Comparison of ENCODE assay signal across 17 cellular contexts in the genomic region with DNA sequence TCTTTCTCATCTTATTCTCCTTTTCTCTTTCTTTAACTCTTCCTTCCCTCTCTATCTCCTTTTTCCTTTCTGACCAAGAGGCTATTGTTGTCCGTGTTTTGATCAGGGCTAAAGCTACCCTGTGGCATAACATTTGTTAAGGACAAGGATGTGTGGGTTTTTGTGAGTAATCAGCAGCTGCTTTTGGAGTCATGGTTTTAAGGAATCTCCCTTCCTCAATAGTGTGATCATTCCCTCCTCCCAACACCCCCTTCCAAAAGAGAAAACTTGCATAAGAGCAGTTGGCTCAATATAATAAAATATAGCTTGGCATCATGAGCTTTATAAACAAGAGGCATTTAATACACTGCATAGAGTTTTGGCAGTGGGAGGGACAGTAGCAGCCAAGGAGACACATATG.
DNase-seq lines count a peak whose midpoint lies in the region; FAIRE-seq and TF ChIP-seq lines count a peak whose summit lies in the region.
"Had no signal": no experiment of that assay in that cellular context is flagged by ENCODE, and none has a peak within 500 bp of the region (broad histone marks: within the 10 kb centered on the region; RNA-seq: fewer than 3 reads in every experiment).

No MANE protein-coding gene starts in this region.

- 0 out of 2 replicates have a peak overlapping the region, but pooled peaks have one; percentile 36 for H2AFZ ChIP-seq in GM23248
- H2AFZ ChIP-seq in astrocyte (ENCODE audit: low read depth, low read length) = no peak overlapping the region
- no peak overlapping the region for H2AFZ ChIP-seq in smooth muscle cell (ENCODE audit: low read depth)
- H2AFZ ChIP-seq: PC-9 had no signal

- H3K36me3 ChIP-seq in GM23248 (ENCODE audit: low read depth) (no peaks in the 10 kb centered on the region), astrocyte (ENCODE audit: insufficient read depth, low read length) (no peaks in the 10 kb centered on the region), smooth muscle cell (ENCODE audit: low read depth) (no peaks in the 10 kb centered on the region)
- H3K36me3 ChIP-seq: cardiac muscle cell had no signal

- H3K27ac Mint-ChIP-seq in astrocyte (ENCODE audit: unreplicated experiment) = peak overlapping the region; percentile 63
- H3K27ac Mint-ChIP-seq: CD8-positive, alpha-beta T cell; WTC11 had no signal

- H3K36me3 Mint-ChIP-seq in astrocyte (ENCODE audit: low read depth, unreplicated experiment) = no peaks in the 10 kb centered on the region
- H3K36me3 Mint-ChIP-seq: CD8-positive, alpha-beta T cell; WTC11 had no signal

- H3K27me3 Mint-ChIP-seq in astrocyte (ENCODE audit: low read depth, unreplicated experiment) = no peaks in the 10 kb centered on the region

- H3K4me2 ChIP-seq in GM23248 (ENCODE audit: unreplicated experiment) (peak overlapping the region; percentile 68), astrocyte (ENCODE audit: low read length) (peak overlapping the region; percentile 63), smooth muscle cell (no peak overlapping the region)
- H3K4me2 ChIP-seq: PC-9 had no signal

- no peaks in the 10 kb centered on the region for H3K9me3 Mint-ChIP-seq in astrocyte (ENCODE audit: unreplicated experiment)
- H3K9me3 Mint-ChIP-seq: CD8-positive, alpha-beta T cell; WTC11 had no signal

- 0% methylated on average over 1 of the region's 1 CpG for WGBS in GM23248 (ENCODE audit: low coverage in 1 of 2, low lambda C conversion rate in 2 of 2, missing lambda C conversion rate in 2 of 2), 2 experiments
- 32% methylated on average over 1 of the region's 1 CpG for WGBS in smooth muscle cell (ENCODE audit: low lambda C conversion rate)

- peak overlapping the region; percentile 71 for H3K9ac ChIP-seq in GM23248
- H3K9ac ChIP-seq in astrocyte (ENCODE audit: low read length) = peak overlapping the region; percentile 54
- H3K9ac ChIP-seq in smooth muscle cell (ENCODE audit: low read depth) = no peak overlapping the region

- in situ Hi-C loops in GM23248 (cut with MboI) = no loop called here

- no peak for TF ChIP-seq CTCF in astrocyte (IDR thresholded peaks at IDR 0.05; ENCODE audit: insufficient read depth, low read depth, low read length)
- no peak for TF ChIP-seq CTCF in foreskin fibroblast (IDR thresholded peaks at IDR 0.05; ENCODE audit: low read depth, low read length)
- no peak for TF ChIP-seq CTCF in smooth muscle cell (IDR thresholded peaks at IDR 0.05; ENCODE audit: borderline replicate concordance, insufficient read depth, poor library complexity, severe bottlenecking)
- TF ChIP-seq CTCF in GM20000 (IDR thresholded peaks at IDR 0.05; ENCODE audit: extremely low read depth, missing control alignments) = no peak

- H3F3A ChIP-seq in GM23248 (ENCODE audit: insufficient read depth) = peaks cover 16% of the 10 kb centered on the region; the same call in 1 of the 2 replicates
- no peaks in the 10 kb centered on the region for H3F3A ChIP-seq in smooth muscle cell (ENCODE audit: low read depth)

- no peaks in the 10 kb centered on the region for H3K27me3 ChIP-seq in GM23248 (replicated peaks; ENCODE audit: insufficient read depth)
- no peaks in the 10 kb centered on the region for H3K27me3 ChIP-seq in astrocyte (ENCODE audit: insufficient read depth, low read length)
- H3K27me3 ChIP-seq in smooth muscle cell (ENCODE audit: low read depth) = no peaks in the 10 kb centered on the region
- H3K27me3 ChIP-seq: cardiac muscle cell had no signal

- H3K27ac ChIP-seq in GM23248 = peak overlapping the region; percentile 90
- H3K27ac ChIP-seq in astrocyte (ENCODE audit: low read depth, low read length) = peak overlapping the region; percentile 75
- peak overlapping the region; percentile 55 for H3K27ac ChIP-seq in smooth muscle cell (ENCODE audit: low read depth)
- H3K27ac ChIP-seq: cardiac muscle cell, PC-9 had no signal

- H3K9me3 ChIP-seq in GM23248 (ENCODE audit: low read depth) (no peaks in the 10 kb centered on the region), astrocyte (ENCODE audit: insufficient read depth, low read depth, low read length) (no peaks in the 10 kb centered on the region), smooth muscle cell (replicated peaks; ENCODE audit: low read depth) (no peaks in the 10 kb centered on the region)

- peaks cover 29% of the 10 kb centered on the region for H3K4me1 ChIP-seq in GM23248 (ENCODE audit: insufficient read depth)
- H3K4me1 ChIP-seq in astrocyte (ENCODE audit: insufficient read depth, low read length) = peaks cover 18% of the 10 kb centered on the region
- peaks cover 13% of the 10 kb centered on the region for H3K4me1 ChIP-seq in smooth muscle cell (ENCODE audit: low read depth)

- DNase-seq in GM23248 (peak; percentile 78), astrocyte (ENCODE audit: low read depth) (peak; percentile 85), foreskin fibroblast (peak; percentile 49 to 66), smooth muscle cell (lab: John Stamatoyannopoulos, UW; ENCODE audit: unreplicated experiment) (no peak), GM20000 (ENCODE audit: low spot score) (no peak), OCI-M1 (lab: John Stamatoyannopoulos, UW) (no peak), SIG-M5 treated with dmso at 0.1 percent for 504 hours (lab: John Stamatoyannopoulos, UW; ENCODE audit: unreplicated experiment) (no peak)
- DNase-seq: activated gamma-delta T cell treated with Interleukin-2 at 50 U/mL for 16 hours; CD8-positive, alpha-beta T cell; effector memory CD4-positive, alpha-beta T cell; NCI-H187 treated with DMSO at 0.1 percent for 48 hours; NCI-H524; PC-9; stimulated activated CD4-positive, alpha-beta T cell treated with anti-CD3 and anti-CD28 coated beads, Interleukin-15, amount 100 ng/mL, for 24 hours had no signal

- FAIRE-seq in astrocyte (lab: Jason Lieb, UNC) = peak; percentile 100
- FAIRE-seq: G401.6 had no signal

- peaks cover 15% of the 10 kb centered on the region; the same call in 1 of the 2 replicates for H3K79me2 ChIP-seq in GM23248 (ENCODE audit: insufficient read depth)
- peaks cover 29% of the 10 kb centered on the region for H3K79me2 ChIP-seq in astrocyte (ENCODE audit: insufficient read depth, low read length)
- H3K79me2 ChIP-seq in smooth muscle cell (ENCODE audit: low read depth) = no peaks in the 10 kb centered on the region

- H3K4me3 ChIP-seq in GM23248 = peak overlapping the region; percentile 44
- no peak overlapping the region for H3K4me3 ChIP-seq in astrocyte (ENCODE audit: insufficient read depth, low read depth, low read length)
- no peak overlapping the region for H3K4me3 ChIP-seq in foreskin fibroblast (ENCODE audit: low read depth in 1 of 2, low read length in 2 of 2)
- no peak overlapping the region for H3K4me3 ChIP-seq in smooth muscle cell
- H3K4me3 ChIP-seq: cardiac muscle cell, PC-9 had no signal

- H4K20me1 ChIP-seq in GM23248 (ENCODE audit: insufficient read depth) (no peaks in the 10 kb centered on the region), astrocyte (ENCODE audit: insufficient read depth, low read length) (peaks cover 6% of the 10 kb centered on the region), smooth muscle cell (ENCODE audit: low read depth) (no peaks in the 10 kb centered on the region)

- no peak overlapping the region for H3K4me3 Mint-ChIP-seq in astrocyte (ENCODE audit: unreplicated experiment)
- H3K4me3 Mint-ChIP-seq: CD8-positive, alpha-beta T cell; WTC11 had no signal

- peaks cover 22% of the 10 kb centered on the region for H3K4me1 Mint-ChIP-seq in astrocyte (ENCODE audit: low read depth, unreplicated experiment)

- H3K9me2 ChIP-seq in GM23248 (ENCODE audit: insufficient read depth) = no peaks in the 10 kb centered on the region

Comparison
In these comparisons a context has a peak if more than half of its experiments do, and no peak if none do; other contexts are left out.
1. DNase-seq: peak in GM23248 (single experiment), astrocyte (single experiment) and foreskin fibroblast (2 of 2); none in smooth muscle cell (single experiment), GM20000 (single experiment), OCI-M1 (single experiment) and SIG-M5 treated with dmso at 0.1 percent for 504 hours (single experiment).
2. Peak in every context shown above with its lines, with median percentiles within 50 percentile points of each other: H3K27ac ChIP-seq.